18 cellular contexts compared by ENCODE assay signal in genomic region chr12:12399906-12400305, GRCh38. TPM values are rescaled to one million over a fixed set of nuclear protein-coding genes. Genes with fewer than 3 reads are reported as not detected.
DNase-seq lines count a peak whose midpoint lies in the region; ATAC-seq, FAIRE-seq and TF ChIP-seq lines count a peak whose summit lies in the region.
"Had no signal": no experiment of that assay in that cellular context is flagged by ENCODE, and none has a peak within 500 bp of the region (broad histone marks: within the 10 kb centered on the region; RNA-seq: fewer than 3 reads in every experiment).

No MANE protein-coding gene starts in this region.

- intact Hi-C loops in breast epithelium (cut with DNase I; ENCODE audit: low total_unique reads): no loop called here
- intact Hi-C loops in mammary epithelial cell (cut with micrococcal nuclease): loop anchor here (2.0 kb wide), 1 partner anchor 29 kb away; no protein-coding TSS in a partner anchor
- intact Hi-C loops in esophagus squamous epithelium (cut with DNase I): loop anchor here (10.0 kb wide), 1 partner anchor 165 kb away; the partner anchor contains the start of gene DUSP16
- intact Hi-C loops in pancreas (cut with DNase I): no loop called here
- intact Hi-C loops in vagina (cut with DNase I): loop anchor here (10.0 kb wide), 1 partner anchor 165 kb away; the partner anchor contains the start of gene DUSP16

- H3K9me3 ChIP-seq in breast epithelium: no peaks in the 10 kb centered on the region
- H3K9me3 ChIP-seq in mammary epithelial cell (replicated peaks; ENCODE audit: insufficient read depth, low read length): no peaks in the 10 kb centered on the region
- no peaks in the 10 kb centered on the region for H3K9me3 ChIP-seq in esophagus squamous epithelium
- no peaks in the 10 kb centered on the region for H3K9me3 ChIP-seq in pancreas
- H3K9me3 ChIP-seq in vagina: no peaks in the 10 kb centered on the region
- H3K9me3 ChIP-seq: Peyer's patch had no signal

- CTCF ChIA-PET in mammary epithelial cell (lab: Charles Lee; ENCODE audit: low non-redundant PET): interaction anchor here (0.6 kb wide), 1 partner anchor 133 kb away, joined by 3 read pairs; no protein-coding TSS in a partner anchor

- H3K4me3 ChIP-seq in breast epithelium (no peak overlapping the region), mammary epithelial cell (replicated peaks in 1 of 3; ENCODE audit: insufficient read depth in 1 of 3, low read depth in 2 of 3, low read length in 3 of 3) (no peak overlapping the region), esophagus squamous epithelium (no peak overlapping the region), pancreas (no peak overlapping the region), vagina (no peak overlapping the region)
- H3K4me3 ChIP-seq: BLaER1 treated with 17β-estradiol and CSF1 and Interleukin-3, amounts not matched to agents 10 nM and 100 nM; Peyer's patch; SK-N-MC had no signal

- H3K36me3 ChIP-seq in breast epithelium (no peaks in the 10 kb centered on the region), mammary epithelial cell (ENCODE audit: insufficient read depth, low read length) (no peaks in the 10 kb centered on the region), esophagus squamous epithelium (no peaks in the 10 kb centered on the region), pancreas (no peaks in the 10 kb centered on the region), vagina (no peaks in the 10 kb centered on the region)
- H3K36me3 ChIP-seq: brain microvascular endothelial cell, Peyer's patch had no signal

- TF ChIP-seq CTCF in breast epithelium (IDR thresholded peaks at IDR 0.05) (no peak), mammary epithelial cell (conservative IDR thresholded peaks at IDR 0.05 in 1 of 2, IDR thresholded peaks at IDR 0.05 in 1 of 2; ENCODE audit: extremely low read depth in 1 of 2, insufficient read depth in 1 of 2, low read depth in 1 of 2, low read length in 2 of 2) (no peak), esophagus squamous epithelium (IDR thresholded peaks at IDR 0.05) (no peak), pancreas (IDR thresholded peaks at IDR 0.05) (no peak), vagina (IDR thresholded peaks at IDR 0.05) (no peak)

- H3K79me2 ChIP-seq in mammary epithelial cell (ENCODE audit: insufficient read depth, low read length): peaks cover 6% of the 10 kb centered on the region

- H2AFZ ChIP-seq in mammary epithelial cell (ENCODE audit: low read depth, low read length): no peak overlapping the region
- H2AFZ ChIP-seq: parathyroid adenoma had no signal

- BruUV-seq in mammary epithelial cell (replicated peaks; lab: Mats Ljungman, UMichigan): no TSS peak

- dilution Hi-C loops in mammary epithelial cell (cut with HindIII; ENCODE audit: low sequenced_read_pairs): loop anchor here (5.0 kb wide), 1 partner anchor 42 kb away; no protein-coding TSS in a partner anchor

- H3K4me2 ChIP-seq in mammary epithelial cell (ENCODE audit: insufficient read depth, low read depth, low read length): no peak overlapping the region
- H3K4me2 ChIP-seq: BLaER1 treated with 17β-estradiol and CSF1 and Interleukin-3, amounts not matched to agents 10 nM and 100 nM had no signal

- in situ Hi-C loops in mammary epithelial cell (cut with MboI; ENCODE audit: low sequenced_read_pairs in 2 of 2): loop anchor here (10.0 to 25.0 kb wide), 2 partner anchors 45 to 162 kb away; partner anchors contain the start of gene DUSP16 (in 2 of the 2)

- peak overlapping the region; percentile 87 to 91 for H3K27ac ChIP-seq in breast epithelium
- no peak overlapping the region for H3K27ac ChIP-seq in mammary epithelial cell (ENCODE audit: insufficient read depth, low read depth, low read length)
- H3K27ac ChIP-seq in esophagus squamous epithelium: peak overlapping the region in 3 of 4 donors; percentile 59 to 84 (median 70)
- peak overlapping the region; percentile 46 to 81 (median 64) for H3K27ac ChIP-seq in pancreas
- peak overlapping the region; percentile 83 for H3K27ac ChIP-seq in vagina
- H3K27ac ChIP-seq: BLaER1 treated with 17β-estradiol and CSF1 and Interleukin-3, amounts not matched to agents 10 nM and 100 nM; brain microvascular endothelial cell; parathyroid adenoma; SK-N-MC had no signal

- no peaks in the 10 kb centered on the region for H3K27me3 ChIP-seq in breast epithelium
- no peaks in the 10 kb centered on the region for H3K27me3 ChIP-seq in mammary epithelial cell (ENCODE audit: insufficient read depth, low read length)
- no peaks in the 10 kb centered on the region for H3K27me3 ChIP-seq in esophagus squamous epithelium
- H3K27me3 ChIP-seq in pancreas: no peaks in the 10 kb centered on the region
- H3K27me3 ChIP-seq in vagina: no peaks in the 10 kb centered on the region
- H3K27me3 ChIP-seq: BLaER1 treated with 17β-estradiol and CSF1 and Interleukin-3, amounts not matched to agents 10 nM and 100 nM; brain microvascular endothelial cell; Peyer's patch had no signal

- H3K4me1 ChIP-seq in breast epithelium (peaks cover 3% of the 10 kb centered on the region in 2 donors), mammary epithelial cell (ENCODE audit: insufficient read depth, low read length) (peaks cover 21% of the 10 kb centered on the region), esophagus squamous epithelium (peaks cover 6 to 37% (median 8%) of the 10 kb centered on the region in 3 donors), pancreas (peaks cover 32 to 64% (median 51%) of the 10 kb centered on the region in 3 donors), vagina (peaks cover 37% of the 10 kb centered on the region)

- TF ChIP-seq POLR2A in breast epithelium (IDR thresholded peaks at IDR 0.05) (no peak), esophagus squamous epithelium (IDR thresholded peaks at IDR 0.05) (no peak), vagina (IDR thresholded peaks at IDR 0.05) (no peak)

- DNase-seq in breast epithelium (ENCODE audit: low spot score in 2 of 2): no peak
- DNase-seq in mammary epithelial cell: no peak
- DNase-seq in esophagus squamous epithelium (lab: John Stamatoyannopoulos, UW): no peak
- peak in 1 of 6 donors; percentile 52 for DNase-seq in pancreas
- DNase-seq in vagina (ENCODE audit: extremely low spot score in 2 of 2): no peak
- no peak for DNase-seq in GF-D8 (lab: John Stamatoyannopoulos, UW)
- DNase-seq in DMS 273 treated with DMSO at 0.1 percent for 48 hours (lab: John Stamatoyannopoulos, UW): no peak
- no peak for DNase-seq in nucleus accumbens (lab: John Stamatoyannopoulos, UW)
- DNase-seq: activated CD8-positive, alpha-beta memory T cell treated with anti-CD3 and anti-CD28 coated beads, Interleukin-2, amount 50 U/mL, for 48 hours; activated naive CD4-positive, alpha-beta T cell treated with Interleukin-2 at 50 U/mL for 16 hours; brain microvascular endothelial cell; DMS153; NCI-H1417 treated with DMSO at 0.1 percent for 48 hours; Peyer's patch; stimulated activated CD4-positive, alpha-beta T cell treated with anti-CD3 and anti-CD28 coated beads, Interleukin-2, amount 100 ng/mL, for 48 hours had no signal

- no peaks in the 10 kb centered on the region for H4K20me1 ChIP-seq in mammary epithelial cell (ENCODE audit: insufficient read depth, low read length)
- H4K20me1 ChIP-seq: BLaER1 treated with 17β-estradiol and CSF1 and Interleukin-3, amounts not matched to agents 10 nM and 100 nM had no signal

- WGBS in mammary epithelial cell (ENCODE audit: low coverage, missing lambda C conversion rate): 83% methylated on average over 3 of the region's 3 CpGs
- WGBS in esophagus squamous epithelium, 2 donors: 78 to 84% methylated on average over 3 of the region's 3 CpGs
- 7 to 19% methylated on average over 3 of the region's 3 CpGs for WGBS in pancreas, 2 donors

- H3K9ac ChIP-seq in mammary epithelial cell (ENCODE audit: insufficient read depth, low read length): no peak overlapping the region
- H3K9ac ChIP-seq: BLaER1 treated with 17β-estradiol and CSF1 and Interleukin-3, amounts not matched to agents 10 nM and 100 nM; parathyroid adenoma had no signal

- no peak for FAIRE-seq in pancreas (lab: Jason Lieb, UNC)

- peak; percentile 27 to 48 (median 40) for ATAC-seq in pancreas

RNA-seq across cellular contexts. Expression of gene BORCS5, which starts 43.0 kb away (rescaled TPM):
- total RNA-seq in breast epithelium: 10 to 100 TPM; 13.5 to 20.3 (median 17.4) TPM
- total RNA-seq in mammary epithelial cell: 10 to 100 TPM; 17.9 to 24.8 TPM
- 22.5 TPM for polyA plus RNA-seq in mammary epithelial cell
- 2.2 TPM for polyA minus RNA-seq in mammary epithelial cell
- total RNA-seq in esophagus squamous epithelium: 10 to 100 TPM in 2 of 4 donors, 1 to 10 TPM in 2; 7.6 to 20.4 (median 10.0) TPM
- total RNA-seq in pancreas: 10 to 100 TPM in 2 of 6 donors, 1 to 10 TPM in 4; 7.4 to 10.9 (median 9.1) TPM
- 1 to 10 TPM; 3.7 to 5.6 TPM for polyA plus RNA-seq in pancreas
- total RNA-seq in vagina: 17.4 TPM

RNA-seq across cellular contexts. Expression of gene MANSC1, which starts 49.9 kb away (rescaled TPM):
- total RNA-seq in breast epithelium: 10 to 100 TPM; 16.3 to 24.9 (median 18.7) TPM
- 10 to 100 TPM in 1 of 2 donors, 1 to 10 TPM in 1; 7.2 to 13.4 TPM for total RNA-seq in mammary epithelial cell
- 2.5 TPM for polyA plus RNA-seq in mammary epithelial cell
- 5.6 TPM for polyA minus RNA-seq in mammary epithelial cell
- total RNA-seq in esophagus squamous epithelium: 10 to 100 TPM; 22.5 to 59.0 (median 47.7) TPM
- total RNA-seq in pancreas: 10 to 100 TPM; 15.7 to 21.6 (median 18.0) TPM
- 10 to 100 TPM in 1 of 2 donors, 1 to 10 TPM in 1; 7.0 to 13.7 TPM for polyA plus RNA-seq in pancreas
- 16.2 TPM for total RNA-seq in vagina

Comparison
In these comparisons a context has a peak if more than half of its experiments do, and no peak if none do; other contexts are left out.
1. intact Hi-C loops: an anchor here in mammary epithelial cell (2.0 kb wide), esophagus squamous epithelium (10.0 kb wide) and vagina (10.0 kb wide); none called in breast epithelium and pancreas.